9 cellular contexts compared by ENCODE assay signal in the genomic region with DNA sequence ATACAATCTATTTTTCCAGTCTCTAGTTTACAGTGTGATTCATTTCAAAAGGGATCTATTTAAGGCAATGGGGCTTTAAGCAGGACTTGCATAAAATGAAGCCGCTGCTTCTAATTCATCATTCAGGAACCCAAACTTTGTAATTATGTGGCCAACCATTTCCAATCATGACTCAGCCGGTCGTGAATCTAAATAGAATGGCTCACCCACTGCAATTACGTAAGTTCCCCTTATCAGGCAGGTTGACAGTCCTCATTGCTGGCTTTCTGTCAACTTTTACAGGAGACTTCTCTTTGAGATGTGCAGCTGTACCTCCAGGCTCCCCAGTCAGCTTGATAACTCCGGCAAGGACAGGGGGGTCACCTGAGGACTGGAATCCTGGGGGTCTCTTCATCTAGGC.
DNase-seq lines count a peak whose midpoint lies in the region; ATAC-seq, FAIRE-seq and TF ChIP-seq lines count a peak whose summit lies in the region.
"Had no signal": no experiment of that assay in that cellular context is flagged by ENCODE, and none has a peak within 500 bp of the region (broad histone marks: within the 10 kb centered on the region; RNA-seq: fewer than 3 reads in every experiment).

No MANE protein-coding gene starts in this region.

- H3K27me3 Mint-ChIP-seq in activated T-helper 1 cell treated with anti-CD3 and anti-CD28 coated beads, Interleukin-12 subunit alpha, Interleukin-12 subunit beta, Interleukin-2, Interleukin-4 antibody, amounts not matched to agents 30 ng/mL and 10 ng/mL and 1 ng/mL, durations not matched to agents 14 hours and 24 hours and 36 hours (ENCODE audit: insufficient read depth) = peaks cover 10% of the 10 kb centered on the region

- peaks cover 0 to 4% (median 0%) of the 10 kb centered on the region in 4 donors for H3K27me3 ChIP-seq in pancreas

- ATAC-seq in pancreas = peak; percentile 67 to 88 (median 79)
- ATAC-seq in GM21619 (IDR thresholded peaks at IDR 0.05; ENCODE audit: unreplicated experiment) = no peak

- no peak overlapping the region for H3K27ac ChIP-seq in pancreas

- H3K36me3 ChIP-seq in pancreas = no peaks in the 10 kb centered on the region

- no peak overlapping the region for H3K4me3 ChIP-seq in pancreas

- no peaks in the 10 kb centered on the region for H3K9me3 ChIP-seq in pancreas

- TF ChIP-seq CTCF in pancreas (IDR thresholded peaks at IDR 0.05) = no peak

- peak; percentile 83 for DNase-seq in H4 (ENCODE audit: low spot score)
- peak; percentile 100 for DNase-seq in NOMO-1 treated with DMSO at 0.1 percent for 48 hours (lab: John Stamatoyannopoulos, UW; ENCODE audit: unreplicated experiment)
- DNase-seq in cerebellum (ENCODE audit: low spot score) = peak; percentile 5
- peak in 2 of 6 donors; percentile 23 to 31 for DNase-seq in pancreas
- DNase-seq in activated T-helper 1 cell treated with anti-CD3 and anti-CD28 coated beads, Interleukin-12 subunit alpha, Interleukin-12 subunit beta, Interleukin-2, Interleukin-4 antibody, amounts not matched to agents 30 ng/mL and 10 ng/mL and 1 ng/mL, durations not matched to agents 14 hours and 24 hours and 36 hours (ENCODE audit: low spot score) = no peak
- no peak for DNase-seq in DMS53 treated with DMSO at 0.1 percent for 48 hours (lab: John Stamatoyannopoulos, UW; ENCODE audit: unreplicated experiment)
- DNase-seq: glutamatergic neuron, NCI-H1436 had no signal

- peaks cover 0 to 3% (median 0%) of the 10 kb centered on the region in 3 donors for H3K4me1 ChIP-seq in pancreas

- no peak overlapping the region for H3K4me3 Mint-ChIP-seq in activated T-helper 1 cell treated with anti-CD3 and anti-CD28 coated beads, Interleukin-12 subunit alpha, Interleukin-12 subunit beta, Interleukin-2, Interleukin-4 antibody, amounts not matched to agents 30 ng/mL and 10 ng/mL and 1 ng/mL, durations not matched to agents 14 hours and 24 hours and 36 hours

- no peak for FAIRE-seq in pancreas (lab: Jason Lieb, UNC)

- intact Hi-C loops in pancreas (cut with DNase I) = no loop called here
- intact Hi-C loops in activated T-helper 1 cell treated with anti-CD3 and anti-CD28 coated beads, Interleukin-12 subunit alpha, Interleukin-12 subunit beta, Interleukin-2, Interleukin-4 antibody, amounts not matched to agents 30 ng/mL and 10 ng/mL and 1 ng/mL, durations not matched to agents 14 hours and 24 hours and 36 hours (cut with micrococcal nuclease) = loop anchor here (10.0 kb wide), 1 partner anchor 151 kb away; no protein-coding TSS in a partner anchor

- no peaks in the 10 kb centered on the region for H3K36me3 Mint-ChIP-seq in activated T-helper 1 cell treated with anti-CD3 and anti-CD28 coated beads, Interleukin-12 subunit alpha, Interleukin-12 subunit beta, Interleukin-2, Interleukin-4 antibody, amounts not matched to agents 30 ng/mL and 10 ng/mL and 1 ng/mL, durations not matched to agents 14 hours and 24 hours and 36 hours (ENCODE audit: low read depth)

- H3K4me1 Mint-ChIP-seq in activated T-helper 1 cell treated with anti-CD3 and anti-CD28 coated beads, Interleukin-12 subunit alpha, Interleukin-12 subunit beta, Interleukin-2, Interleukin-4 antibody, amounts not matched to agents 30 ng/mL and 10 ng/mL and 1 ng/mL, durations not matched to agents 14 hours and 24 hours and 36 hours (ENCODE audit: low read depth) = no peaks in the 10 kb centered on the region

- no peaks in the 10 kb centered on the region for H3K9me3 Mint-ChIP-seq in activated T-helper 1 cell treated with anti-CD3 and anti-CD28 coated beads, Interleukin-12 subunit alpha, Interleukin-12 subunit beta, Interleukin-2, Interleukin-4 antibody, amounts not matched to agents 30 ng/mL and 10 ng/mL and 1 ng/mL, durations not matched to agents 14 hours and 24 hours and 36 hours

- H3K27ac Mint-ChIP-seq in activated T-helper 1 cell treated with anti-CD3 and anti-CD28 coated beads, Interleukin-12 subunit alpha, Interleukin-12 subunit beta, Interleukin-2, Interleukin-4 antibody, amounts not matched to agents 30 ng/mL and 10 ng/mL and 1 ng/mL, durations not matched to agents 14 hours and 24 hours and 36 hours = no peak overlapping the region

- WGBS in pancreas, 2 donors = 10 to 17% methylated on average over 5 of the region's 5 CpGs

Comparison
In these comparisons a context has a peak if more than half of its experiments do, and no peak if none do; other contexts are left out.
1. DNase-seq: peak in H4 (single experiment), NOMO-1 treated with DMSO at 0.1 percent for 48 hours (single experiment) and cerebellum (single experiment); none in activated T-helper 1 cell treated with anti-CD3 and anti-CD28 coated beads, Interleukin-12 subunit alpha, Interleukin-12 subunit beta, Interleukin-2, Interleukin-4 antibody, amounts not matched to agents 30 ng/mL and 10 ng/mL and 1 ng/mL, durations not matched to agents 14 hours and 24 hours and 36 hours (single experiment) and DMS53 treated with DMSO at 0.1 percent for 48 hours (single experiment).